Comparison of ENCODE assay signal across 9 cellular contexts in genomic region chr2:56184500-56184996, GRCh38. TPM values are rescaled to one million over a fixed set of nuclear protein-coding genes. Genes with fewer than 3 reads are reported as not detected.
DNase-seq lines count a peak whose midpoint lies in the region; ATAC-seq and TF ChIP-seq lines count a peak whose summit lies in the region.
"Had no signal": no experiment of that assay in that cellular context is flagged by ENCODE, and none has a peak within 500 bp of the region (broad histone marks: within the 10 kb centered on the region; RNA-seq: fewer than 3 reads in every experiment).

No MANE protein-coding gene starts in this region.

- no peaks in the 10 kb centered on the region for H3K36me3 Mint-ChIP-seq in activated T-cell treated with anti-CD3 and anti-CD28 coated beads, Interleukin-2, amount 50 U/mL, for 4 hours (ENCODE audit: insufficient read depth)
- no peaks in the 10 kb centered on the region for H3K36me3 Mint-ChIP-seq in activated T-cell treated with anti-CD3 and anti-CD28 coated beads, Interleukin-2, amount 50 U/mL, for 24 hours (ENCODE audit: low read depth)

- H3K9ac ChIP-seq in MM.1S (ENCODE audit: low read length), result no peak overlapping the region
- H3K9ac ChIP-seq in duodenal mucosa (ENCODE audit: low read depth in 1 of 2, low read length in 2 of 2), result no peak overlapping the region

- H3K4me1 ChIP-seq in MM.1S (ENCODE audit: low read length) (no peaks in the 10 kb centered on the region), duodenal mucosa (ENCODE audit: control insufficient read depth in 1 of 2, insufficient read depth in 2 of 2, low read length in 2 of 2) (no peaks in the 10 kb centered on the region)

- H4K20me1 ChIP-seq in MM.1S (ENCODE audit: insufficient read depth, low read length), result no peaks in the 10 kb centered on the region

- no peak overlapping the region for H3K27ac ChIP-seq in MM.1S (ENCODE audit: low read length)
- no peak overlapping the region for H3K27ac ChIP-seq in duodenal mucosa (ENCODE audit: low read depth, low read length)

- peak; percentile 16 to 17 for ATAC-seq in activated T-cell treated with anti-CD3 and anti-CD28 coated beads, Interleukin-2, amount 50 U/mL, for 4 hours
- ATAC-seq in GM19324 (IDR thresholded peaks at IDR 0.05; ENCODE audit: low FRiP score, unreplicated experiment), result no peak
- no peak for ATAC-seq in HG03025 (IDR thresholded peaks at IDR 0.05; ENCODE audit: low FRiP score, unreplicated experiment)

- no peaks in the 10 kb centered on the region for H3K36me3 ChIP-seq in MM.1S (replicated peaks; ENCODE audit: insufficient read depth, low read length)
- no peaks in the 10 kb centered on the region for H3K36me3 ChIP-seq in duodenal mucosa (ENCODE audit: control insufficient read depth in 1 of 2, insufficient read depth in 2 of 2, low read length in 2 of 2)

- H3K9me3 Mint-ChIP-seq in activated T-cell treated with anti-CD3 and anti-CD28 coated beads, Interleukin-2, amount 50 U/mL, for 4 hours, result no peaks in the 10 kb centered on the region
- H3K9me3 Mint-ChIP-seq in activated T-cell treated with anti-CD3 and anti-CD28 coated beads, Interleukin-2, amount 50 U/mL, for 24 hours, result no peaks in the 10 kb centered on the region

- H3F3A ChIP-seq in MM.1S (ENCODE audit: insufficient read depth, low read length), result no peaks in the 10 kb centered on the region

- H3K27me3 Mint-ChIP-seq in activated T-cell treated with anti-CD3 and anti-CD28 coated beads, Interleukin-2, amount 50 U/mL, for 4 hours (ENCODE audit: low read depth), result peaks cover 56% of the 10 kb centered on the region
- H3K27me3 Mint-ChIP-seq in activated T-cell treated with anti-CD3 and anti-CD28 coated beads, Interleukin-2, amount 50 U/mL, for 24 hours, result peaks cover 74% of the 10 kb centered on the region

- H3K9me2 ChIP-seq in MM.1S (replicated peaks; ENCODE audit: insufficient read depth, low read length), result no peaks in the 10 kb centered on the region

- H3K27ac Mint-ChIP-seq in activated T-cell treated with anti-CD3 and anti-CD28 coated beads, Interleukin-2, amount 50 U/mL, for 24 hours, result no peak overlapping the region

- DNase-seq in activated T-cell treated with anti-CD3 and anti-CD28 coated beads, Interleukin-2, amount 50 U/mL, for 4 hours, result no peak
- no peak for DNase-seq in activated T-cell treated with anti-CD3 and anti-CD28 coated beads, Interleukin-2, amount 50 U/mL, for 24 hours
- DNase-seq in MM.1S (peak; percentile 59), myocyte (ENCODE audit: low read depth) (peak; percentile 58)
- DNase-seq in effector CD4-positive, alpha-beta T cell, result no peak

- H3K4me3 ChIP-seq in MM.1S (ENCODE audit: low read length), result peak overlapping the region; percentile 61
- peak overlapping the region; percentile 55 to 64 for H3K4me3 ChIP-seq in duodenal mucosa (ENCODE audit: low read depth in 1 of 2, low read length in 2 of 2)

- no peak overlapping the region for H3K4me3 Mint-ChIP-seq in activated T-cell treated with anti-CD3 and anti-CD28 coated beads, Interleukin-2, amount 50 U/mL, for 4 hours
- no peak overlapping the region for H3K4me3 Mint-ChIP-seq in activated T-cell treated with anti-CD3 and anti-CD28 coated beads, Interleukin-2, amount 50 U/mL, for 24 hours

- H2AFZ ChIP-seq in MM.1S (ENCODE audit: low read length), result no peak overlapping the region

- H3K9me3 ChIP-seq in MM.1S (replicated peaks; ENCODE audit: insufficient read depth, low read length) (no peaks in the 10 kb centered on the region), duodenal mucosa (ENCODE audit: control insufficient read depth in 1 of 2, low read length in 2 of 2) (no peaks in the 10 kb centered on the region)

- no peak for TF ChIP-seq CTCF in MM.1S (IDR thresholded peaks at IDR 0.05; ENCODE audit: low read length)

- H3K27me3 ChIP-seq in MM.1S (replicated peaks; ENCODE audit: insufficient read depth, low read length) (0 out of 2 replicates have a peak, but pooled peaks cover 4% of the 10 kb centered on the region), duodenal mucosa (ENCODE audit: control insufficient read depth in 1 of 2, insufficient read depth in 2 of 2, low read length in 2 of 2) (peaks cover 23 to 24% of the 10 kb centered on the region in 2 donors)

- H3K79me2 ChIP-seq in MM.1S (ENCODE audit: low read length), result no peaks in the 10 kb centered on the region

- H3K4me1 Mint-ChIP-seq in activated T-cell treated with anti-CD3 and anti-CD28 coated beads, Interleukin-2, amount 50 U/mL, for 4 hours (ENCODE audit: low read depth), result peaks cover 8% of the 10 kb centered on the region
- peaks cover 7% of the 10 kb centered on the region for H3K4me1 Mint-ChIP-seq in activated T-cell treated with anti-CD3 and anti-CD28 coated beads, Interleukin-2, amount 50 U/mL, for 24 hours (ENCODE audit: low read depth)

- H3K4me2 ChIP-seq in MM.1S (ENCODE audit: low read depth, low read length), result peak overlapping the region; percentile 96

RNA-seq across cellular contexts. Expression of gene CCDC85A, which starts 0.8 kb away (rescaled TPM):
- total RNA-seq in activated T-cell treated with anti-CD3 and anti-CD28 coated beads, Interleukin-2, amount 50 U/mL, for 4 hours, result not detected
- total RNA-seq in myocyte, result 1.7 and 2.1 TPM in 2 replicates
- polyA plus RNA-seq in myocyte (2012), result 0.68 TPM
- total RNA-seq: activated CD8-positive, alpha-beta memory T cell treated with anti-CD3 and anti-CD28 coated beads for 36 hours had no signal

Comparison
In these comparisons a context has a peak if more than half of its experiments do, and no peak if none do; other contexts are left out.
1. ATAC-seq: peak in activated T-cell treated with anti-CD3 and anti-CD28 coated beads, Interleukin-2, amount 50 U/mL, for 4 hours (2 of 2); none in GM19324 (single experiment) and HG03025 (single experiment).
2. DNase-seq: peak in MM.1S (single experiment) and myocyte (single experiment); none in activated T-cell treated with anti-CD3 and anti-CD28 coated beads, Interleukin-2, amount 50 U/mL, for 4 hours (single experiment), activated T-cell treated with anti-CD3 and anti-CD28 coated beads, Interleukin-2, amount 50 U/mL, for 24 hours (single experiment) and effector CD4-positive, alpha-beta T cell (single experiment).